2 cellular contexts compared by ENCODE assay signal in genomic region chr11:65536412-65537295, GRCh38.
TF ChIP-seq lines count a peak whose summit lies in the region.

No MANE protein-coding gene starts in this region.

TF ChIP-seq in K562, 482 proteins besides CTCF, POLR2A, EP300 and RAD21:
- TF ChIP-seq, protein P1, sequence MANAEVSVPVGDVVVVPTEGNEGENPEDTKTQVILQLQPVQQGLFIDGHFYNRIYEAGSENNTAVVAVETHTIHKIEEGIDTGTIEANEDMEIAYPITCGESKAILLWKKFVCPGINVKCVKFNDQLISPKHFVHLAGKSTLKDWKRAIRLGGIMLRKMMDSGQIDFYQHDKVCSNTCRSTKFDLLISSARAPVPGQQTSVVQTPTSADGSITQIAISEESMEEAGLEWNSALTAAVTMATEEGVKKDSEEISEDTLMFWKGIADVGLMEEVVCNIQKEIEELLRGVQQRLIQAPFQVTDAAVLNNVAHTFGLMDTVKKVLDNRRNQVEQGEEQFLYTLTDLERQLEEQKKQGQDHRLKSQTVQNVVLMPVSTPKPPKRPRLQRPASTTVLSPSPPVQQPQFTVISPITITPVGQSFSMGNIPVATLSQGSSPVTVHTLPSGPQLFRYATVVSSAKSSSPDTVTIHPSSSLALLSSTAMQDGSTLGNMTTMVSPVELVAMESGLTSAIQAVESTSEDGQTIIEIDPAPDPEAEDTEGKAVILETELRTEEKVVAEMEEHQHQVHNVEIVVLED (CRISPR knock-in tag; IDR thresholded peaks at IDR 0.05), result no peak
- TF ChIP-seq ZBTB8A (IDR thresholded peaks at IDR 0.05; ENCODE audit: partially characterized antibody) (no peak), RBFOX2 (IDR thresholded peaks at IDR 0.05; ENCODE audit: low read depth, low read length) (peak; percentile 35), MXI1 (IDR thresholded peaks at IDR 0.05; ENCODE audit: low read depth, low read length) (no peak), RBM34 (IDR thresholded peaks at IDR 0.05; ENCODE audit: borderline replicate concordance, insufficient read depth, low read length) (no peak), NFRKB (IDR thresholded peaks at IDR 0.05; ENCODE audit: low read depth) (no peak), FOXP1 (CRISPR knock-in tag; IDR thresholded peaks at IDR 0.05) (no peak), CCNT2 (IDR thresholded peaks at IDR 0.05; ENCODE audit: borderline replicate concordance, extremely low read depth, insufficient read length, low read depth, low read length) (no peak), CBX3 (IDR thresholded peaks at IDR 0.05; ENCODE audit: borderline replicate concordance in 1 of 2, low read length in 2 of 2) (no peak), ZNF584 (CRISPR knock-in tag; IDR thresholded peaks at IDR 0.05; ENCODE audit: low read depth) (no peak), POLR2G (IDR thresholded peaks at IDR 0.05; ENCODE audit: low read depth, low read length) (peak; percentile 52), ETS2 (tag; IDR thresholded peaks at IDR 0.05; ENCODE audit: borderline replicate concordance, poor library complexity, severe bottlenecking) (no peak), ZNF140 (CRISPR knock-in tag; IDR thresholded peaks at IDR 0.05) (no peak), FOXJ3 (CRISPR knock-in tag; IDR thresholded peaks at IDR 0.05) (no peak)
- TF ChIP-seq, protein P2, sequence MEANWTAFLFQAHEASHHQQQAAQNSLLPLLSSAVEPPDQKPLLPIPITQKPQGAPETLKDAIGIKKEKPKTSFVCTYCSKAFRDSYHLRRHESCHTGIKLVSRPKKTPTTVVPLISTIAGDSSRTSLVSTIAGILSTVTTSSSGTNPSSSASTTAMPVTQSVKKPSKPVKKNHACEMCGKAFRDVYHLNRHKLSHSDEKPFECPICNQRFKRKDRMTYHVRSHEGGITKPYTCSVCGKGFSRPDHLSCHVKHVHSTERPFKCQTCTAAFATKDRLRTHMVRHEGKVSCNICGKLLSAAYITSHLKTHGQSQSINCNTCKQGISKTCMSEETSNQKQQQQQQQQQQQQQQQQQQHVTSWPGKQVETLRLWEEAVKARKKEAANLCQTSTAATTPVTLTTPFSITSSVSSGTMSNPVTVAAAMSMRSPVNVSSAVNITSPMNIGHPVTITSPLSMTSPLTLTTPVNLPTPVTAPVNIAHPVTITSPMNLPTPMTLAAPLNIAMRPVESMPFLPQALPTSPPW (CRISPR knock-in tag; IDR thresholded peaks at IDR 0.05), result no peak
TF ChIP-seq in K562: peak in this region for 2.

TF ChIP-seq in GM23338, 12 proteins besides CTCF, POLR2A, EP300 and RAD21:
- TF ChIP-seq NANOG (IDR thresholded peaks at IDR 0.05; ENCODE audit: borderline replicate concordance) (no peak), ZNF331 (CRISPR knock-in tag; IDR thresholded peaks at IDR 0.05; ENCODE audit: low read depth) (no peak), STAT1 (IDR thresholded peaks at IDR 0.05; ENCODE audit: unreplicated experiment) (no peak)
- TF ChIP-seq, protein P3, sequence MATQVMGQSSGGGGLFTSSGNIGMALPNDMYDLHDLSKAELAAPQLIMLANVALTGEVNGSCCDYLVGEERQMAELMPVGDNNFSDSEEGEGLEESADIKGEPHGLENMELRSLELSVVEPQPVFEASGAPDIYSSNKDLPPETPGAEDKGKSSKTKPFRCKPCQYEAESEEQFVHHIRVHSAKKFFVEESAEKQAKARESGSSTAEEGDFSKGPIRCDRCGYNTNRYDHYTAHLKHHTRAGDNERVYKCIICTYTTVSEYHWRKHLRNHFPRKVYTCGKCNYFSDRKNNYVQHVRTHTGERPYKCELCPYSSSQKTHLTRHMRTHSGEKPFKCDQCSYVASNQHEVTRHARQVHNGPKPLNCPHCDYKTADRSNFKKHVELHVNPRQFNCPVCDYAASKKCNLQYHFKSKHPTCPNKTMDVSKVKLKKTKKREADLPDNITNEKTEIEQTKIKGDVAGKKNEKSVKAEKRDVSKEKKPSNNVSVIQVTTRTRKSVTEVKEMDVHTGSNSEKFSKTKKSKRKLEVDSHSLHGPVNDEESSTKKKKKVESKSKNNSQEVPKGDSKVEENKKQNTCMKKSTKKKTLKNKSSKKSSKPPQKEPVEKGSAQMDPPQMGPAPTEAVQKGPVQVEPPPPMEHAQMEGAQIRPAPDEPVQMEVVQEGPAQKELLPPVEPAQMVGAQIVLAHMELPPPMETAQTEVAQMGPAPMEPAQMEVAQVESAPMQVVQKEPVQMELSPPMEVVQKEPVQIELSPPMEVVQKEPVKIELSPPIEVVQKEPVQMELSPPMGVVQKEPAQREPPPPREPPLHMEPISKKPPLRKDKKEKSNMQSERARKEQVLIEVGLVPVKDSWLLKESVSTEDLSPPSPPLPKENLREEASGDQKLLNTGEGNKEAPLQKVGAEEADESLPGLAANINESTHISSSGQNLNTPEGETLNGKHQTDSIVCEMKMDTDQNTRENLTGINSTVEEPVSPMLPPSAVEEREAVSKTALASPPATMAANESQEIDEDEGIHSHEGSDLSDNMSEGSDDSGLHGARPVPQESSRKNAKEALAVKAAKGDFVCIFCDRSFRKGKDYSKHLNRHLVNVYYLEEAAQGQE (IDR thresholded peaks at IDR 0.05; ENCODE audit: unreplicated experiment), result no peak
